In the genomic region with DNA sequence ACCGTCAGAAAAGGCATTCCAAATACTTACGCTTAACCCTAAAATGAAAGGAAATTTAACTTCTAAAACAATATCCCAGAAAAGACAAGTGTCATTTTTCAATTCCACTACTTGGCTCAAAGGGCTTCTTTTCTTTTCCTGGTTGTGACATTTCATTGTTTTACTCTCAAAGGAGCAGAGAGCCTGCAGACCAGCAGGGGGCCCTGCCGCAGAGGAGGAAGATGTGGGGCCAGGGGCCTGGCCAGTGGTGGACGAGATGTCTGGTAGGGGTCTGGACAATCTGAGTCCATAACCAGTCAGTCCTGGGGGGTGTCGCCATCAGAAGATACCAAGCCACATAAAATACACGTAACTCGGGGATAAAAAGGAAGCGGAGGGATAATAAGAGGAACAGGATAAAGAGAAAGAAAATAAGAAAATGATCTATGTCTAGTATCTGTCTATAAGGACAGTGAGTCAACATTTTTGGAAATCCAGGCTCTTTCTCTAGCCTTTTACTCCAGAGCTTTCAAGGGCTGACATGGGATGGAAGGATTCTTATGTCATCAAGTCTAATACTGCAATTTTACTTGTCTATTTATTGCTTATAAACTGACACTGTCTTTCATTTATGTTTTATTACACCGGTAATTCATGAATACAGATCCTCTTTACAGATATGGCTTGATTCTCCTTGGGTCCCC, we compare ENCODE assay signal across 9 cellular contexts.
DNase-seq lines count a peak whose midpoint lies in the region; ATAC-seq and TF ChIP-seq lines count a peak whose summit lies in the region.
"Had no signal": no experiment of that assay in that cellular context is flagged by ENCODE, and none has a peak within 500 bp of the region (broad histone marks: within the 10 kb centered on the region; RNA-seq: fewer than 3 reads in every experiment).

No MANE protein-coding gene starts in this region.

- peaks cover 25 to 46% of the 10 kb centered on the region in 2 donors for H3K4me1 Mint-ChIP-seq in effector memory CD8-positive, alpha-beta T cell (ENCODE audit: low read depth in 2 of 2)
- peaks cover 48% of the 10 kb centered on the region for H3K4me1 Mint-ChIP-seq in nephron progenitor cell
- peaks cover 57% of the 10 kb centered on the region for H3K4me1 Mint-ChIP-seq in T-helper 2 cell treated with Interferon-gamma antibody and Interleukin-4, amounts not matched to agents 5 μg/mL and 100 μg/mL, for 36 hours (ENCODE audit: low read depth)

- H3K27ac Mint-ChIP-seq in effector memory CD8-positive, alpha-beta T cell = peak overlapping the region; percentile 23 to 85
- H3K27ac Mint-ChIP-seq in nephron progenitor cell = no peak overlapping the region
- H3K27ac Mint-ChIP-seq in T-helper 2 cell treated with Interferon-gamma antibody and Interleukin-4, amounts not matched to agents 5 μg/mL and 100 μg/mL, for 36 hours = no peak overlapping the region
- H3K27ac Mint-ChIP-seq: activated naive CD4-positive, alpha-beta T cell treated with anti-CD3 and anti-CD28 coated beads, Interleukin-2, amount 50 U/mL, for 24 hours had no signal

- H3K4me3 ChIP-seq in effector memory CD4-positive, alpha-beta T cell (ENCODE audit: insufficient read depth, low read depth, low read length, poor library complexity, severe bottlenecking) = no peak overlapping the region

- H3K27me3 Mint-ChIP-seq in effector memory CD8-positive, alpha-beta T cell = no peaks in the 10 kb centered on the region
- H3K27me3 Mint-ChIP-seq in nephron progenitor cell (ENCODE audit: low read depth, poor library complexity) = peaks cover 3% of the 10 kb centered on the region
- H3K27me3 Mint-ChIP-seq in T-helper 2 cell treated with Interferon-gamma antibody and Interleukin-4, amounts not matched to agents 5 μg/mL and 100 μg/mL, for 36 hours (ENCODE audit: low read depth) = no peaks in the 10 kb centered on the region
- H3K27me3 Mint-ChIP-seq: activated naive CD4-positive, alpha-beta T cell treated with anti-CD3 and anti-CD28 coated beads, Interleukin-2, amount 50 U/mL, for 24 hours had no signal

- no peak overlapping the region for H3K27ac ChIP-seq in effector memory CD4-positive, alpha-beta T cell (ENCODE audit: insufficient read depth, low read length, poor library complexity, severe bottlenecking)

- H3K9me3 Mint-ChIP-seq in effector memory CD8-positive, alpha-beta T cell = no peaks in the 10 kb centered on the region
- no peaks in the 10 kb centered on the region for H3K9me3 Mint-ChIP-seq in nephron progenitor cell
- no peaks in the 10 kb centered on the region for H3K9me3 Mint-ChIP-seq in T-helper 2 cell treated with Interferon-gamma antibody and Interleukin-4, amounts not matched to agents 5 μg/mL and 100 μg/mL, for 36 hours
- H3K9me3 Mint-ChIP-seq: activated naive CD4-positive, alpha-beta T cell treated with anti-CD3 and anti-CD28 coated beads, Interleukin-2, amount 50 U/mL, for 24 hours had no signal

- no peak for ATAC-seq in effector memory CD8-positive, alpha-beta T cell (replicated peaks)
- ATAC-seq in GM18868 (IDR thresholded peaks at IDR 0.05; ENCODE audit: unreplicated experiment) = no peak

- H3K9me3 ChIP-seq in effector memory CD4-positive, alpha-beta T cell (ENCODE audit: control insufficient read depth, low read length) = no peaks in the 10 kb centered on the region

- H3K4me3 Mint-ChIP-seq in effector memory CD8-positive, alpha-beta T cell = no peak overlapping the region
- H3K4me3 Mint-ChIP-seq in nephron progenitor cell = no peak overlapping the region
- H3K4me3 Mint-ChIP-seq in T-helper 2 cell treated with Interferon-gamma antibody and Interleukin-4, amounts not matched to agents 5 μg/mL and 100 μg/mL, for 36 hours = no peak overlapping the region
- H3K4me3 Mint-ChIP-seq: activated naive CD4-positive, alpha-beta T cell treated with anti-CD3 and anti-CD28 coated beads, Interleukin-2, amount 50 U/mL, for 24 hours had no signal

- peaks cover 2% of the 10 kb centered on the region for H3K36me3 ChIP-seq in effector memory CD4-positive, alpha-beta T cell (ENCODE audit: control insufficient read depth, insufficient read depth, low read length)

- H3K27me3 ChIP-seq in effector memory CD4-positive, alpha-beta T cell (replicated peaks; ENCODE audit: control insufficient read depth, insufficient read depth, low read length, poor library complexity, severe bottlenecking) = no peaks in the 10 kb centered on the region

- peak; percentile 58 for TF ChIP-seq CTCF in nephron progenitor cell (IDR thresholded peaks at IDR 0.05)

- H3K4me1 ChIP-seq in effector memory CD4-positive, alpha-beta T cell (ENCODE audit: control insufficient read depth, insufficient read depth, low read length, poor library complexity, severe bottlenecking) = peaks cover 20% of the 10 kb centered on the region

- peak; percentile 75 for DNase-seq in activated effector memory CD4-positive, alpha-beta T cell treated with anti-CD3 and anti-CD28 coated beads, Interleukin-2, amount 50 U/mL, for 16 hours
- no peak for DNase-seq in activated effector memory CD4-positive, alpha-beta T cell treated with Interleukin-2 at 50 U/mL for 16 hours
- peak; percentile 11 for DNase-seq in SW480 (ENCODE audit: low spot score)
- DNase-seq in effector memory CD8-positive, alpha-beta T cell = peak in 1 of 3 experiments; percentile 9
- DNase-seq in nephron progenitor cell = peak; percentile 46
- no peak for DNase-seq in effector memory CD4-positive, alpha-beta T cell
- DNase-seq in T-helper 2 cell treated with Interferon-gamma antibody and Interleukin-4, amounts not matched to agents 5 μg/mL and 100 μg/mL, for 36 hours (ENCODE audit: low spot score) = no peak

- H3K36me3 Mint-ChIP-seq in effector memory CD8-positive, alpha-beta T cell (ENCODE audit: insufficient read depth) = no peaks in the 10 kb centered on the region
- H3K36me3 Mint-ChIP-seq in nephron progenitor cell (ENCODE audit: low read depth) = no peaks in the 10 kb centered on the region
- peaks cover 21% of the 10 kb centered on the region for H3K36me3 Mint-ChIP-seq in T-helper 2 cell treated with Interferon-gamma antibody and Interleukin-4, amounts not matched to agents 5 μg/mL and 100 μg/mL, for 36 hours (ENCODE audit: low read depth)

Comparison
In these comparisons a context has a peak if more than half of its experiments do, and no peak if none do; other contexts are left out.
1. DNase-seq: peak in activated effector memory CD4-positive, alpha-beta T cell treated with anti-CD3 and anti-CD28 coated beads, Interleukin-2, amount 50 U/mL, for 16 hours (single experiment), SW480 (single experiment) and nephron progenitor cell (single experiment); none in activated effector memory CD4-positive, alpha-beta T cell treated with Interleukin-2 at 50 U/mL for 16 hours (single experiment), effector memory CD4-positive, alpha-beta T cell (0 of 3) and T-helper 2 cell treated with Interferon-gamma antibody and Interleukin-4, amounts not matched to agents 5 μg/mL and 100 μg/mL, for 36 hours (single experiment).
2. H3K27ac Mint-ChIP-seq: peak in effector memory CD8-positive, alpha-beta T cell (2 of 2); none in nephron progenitor cell (single experiment) and T-helper 2 cell treated with Interferon-gamma antibody and Interleukin-4, amounts not matched to agents 5 μg/mL and 100 μg/mL, for 36 hours (single experiment).